In genomic region chr7:55247466-55247865, GRCh38 we compare ENCODE assay signal across 1 cellular context.
TF ChIP-seq lines count a peak whose summit lies in the region.

No MANE protein-coding gene starts in this region.

TF ChIP-seq in HCT116, 20 proteins besides CTCF, POLR2A, EP300 and RAD21 (continued from another document):
- TF ChIP-seq, protein P1, sequence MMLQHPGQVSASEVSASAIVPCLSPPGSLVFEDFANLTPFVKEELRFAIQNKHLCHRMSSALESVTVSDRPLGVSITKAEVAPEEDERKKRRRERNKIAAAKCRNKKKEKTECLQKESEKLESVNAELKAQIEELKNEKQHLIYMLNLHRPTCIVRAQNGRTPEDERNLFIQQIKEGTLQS (IDR thresholded peaks at IDR 0.05): no peak
- no peak for TF ChIP-seq EZH2 (IDR thresholded peaks at IDR 0.05)
- no peak for TF ChIP-seq ZBTB33 (IDR thresholded peaks at IDR 0.05; ENCODE audit: extremely low read depth, insufficient replicate concordance, low read length)
- no peak for TF ChIP-seq YY1 (IDR thresholded peaks at IDR 0.05; ENCODE audit: extremely low read depth, insufficient replicate concordance, low read depth, low read length)
- TF ChIP-seq CEBPB (IDR thresholded peaks at IDR 0.05; ENCODE audit: low read depth): no peak
- no peak for TF ChIP-seq TCF7L2 (IDR thresholded peaks at IDR 0.05; ENCODE audit: borderline replicate concordance, extremely low read depth, insufficient read depth, insufficient read length)
- no peak for TF ChIP-seq CBX3 (IDR thresholded peaks at IDR 0.05; ENCODE audit: low read depth)
